In the genomic region with DNA sequence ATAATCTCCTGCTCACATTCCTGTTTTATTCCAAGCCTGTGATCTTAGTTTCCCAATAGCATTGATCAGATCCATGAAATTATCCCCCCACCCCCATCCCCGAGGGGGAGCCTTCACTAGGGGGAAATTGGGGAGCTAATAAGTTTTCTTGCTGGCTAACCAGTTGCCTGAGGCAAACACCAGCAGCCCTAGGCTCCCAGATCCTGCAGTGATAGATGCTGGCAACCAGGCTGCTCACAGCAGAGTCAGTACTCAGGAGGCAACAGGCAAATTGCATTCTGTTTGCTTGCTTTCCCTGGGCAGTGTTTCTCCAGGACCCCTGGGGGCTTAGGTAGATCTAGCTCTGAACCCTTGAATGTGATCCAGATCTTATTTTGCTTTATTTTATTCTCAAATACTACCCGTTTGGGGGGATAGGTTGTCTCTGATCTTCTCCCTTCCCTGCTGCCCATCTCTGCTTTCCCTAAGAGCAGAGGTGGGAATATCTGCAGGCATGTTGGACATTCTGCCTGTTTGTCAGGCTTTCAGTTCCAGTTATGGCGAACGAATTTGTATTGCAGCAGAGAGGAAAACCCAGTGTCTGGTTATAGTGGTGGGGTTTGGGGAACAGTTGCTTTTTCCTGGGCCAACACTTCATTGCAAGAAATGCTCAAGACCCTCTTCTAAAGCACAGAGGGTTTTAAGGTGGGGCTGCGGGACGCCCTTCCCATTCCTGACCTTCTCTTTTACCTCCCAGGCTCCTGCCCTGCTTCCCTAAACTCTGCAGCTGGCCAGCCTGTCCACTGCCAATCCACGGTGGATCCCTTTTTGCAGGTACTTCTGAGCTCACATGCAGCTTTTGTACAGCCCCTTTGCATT, we compare ENCODE assay signal across 1 cellular context.
TF ChIP-seq lines count a peak whose summit lies in the region.

No MANE protein-coding gene starts in this region.

TF ChIP-seq in IMR-90, 13 proteins besides CTCF, POLR2A, EP300 and RAD21 (continued from another document):
- TF ChIP-seq SMC3 (IDR thresholded peaks at IDR 0.05; ENCODE audit: low read depth, low read length), result no peak
